9 cellular contexts compared by ENCODE assay signal in the genomic region with DNA sequence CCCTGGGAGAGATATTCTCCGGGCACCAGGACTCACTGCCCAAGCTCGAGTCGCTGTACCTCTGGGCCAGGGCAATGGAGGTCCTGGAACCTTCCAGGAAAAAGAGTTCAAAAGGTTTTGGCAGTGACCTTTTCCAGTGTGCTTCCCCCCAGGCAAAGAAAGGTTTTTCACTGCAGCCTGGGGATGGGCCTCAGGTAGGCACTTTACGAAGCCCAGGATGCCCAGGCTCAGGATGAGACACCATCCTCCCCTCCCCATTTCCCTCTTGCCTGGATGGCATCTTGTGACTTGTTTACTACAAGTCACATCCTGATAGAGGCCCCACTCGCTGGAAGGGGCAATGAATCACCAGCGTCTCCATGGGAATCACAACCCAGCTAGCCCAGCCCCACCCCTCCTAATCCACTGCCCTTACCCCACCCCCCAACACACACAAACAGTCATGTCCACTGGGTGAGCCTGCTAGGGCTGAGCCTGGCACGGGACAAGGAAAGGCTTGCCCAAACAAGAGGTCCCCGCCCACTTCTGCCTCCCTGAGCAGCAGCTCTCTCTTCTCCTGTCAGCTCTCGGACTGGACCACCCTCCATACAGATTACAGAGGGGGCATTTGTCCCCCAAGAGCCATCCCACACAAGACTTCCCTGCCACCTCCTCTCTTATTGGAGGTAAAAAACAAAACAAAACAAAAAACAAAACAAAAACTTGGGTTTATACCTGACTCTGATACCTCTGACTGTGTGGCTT.
DNase-seq lines count a peak whose midpoint lies in the region; ATAC-seq and TF ChIP-seq lines count a peak whose summit lies in the region.
"Had no signal": no experiment of that assay in that cellular context is flagged by ENCODE, and none has a peak within 500 bp of the region (broad histone marks: within the 10 kb centered on the region; RNA-seq: fewer than 3 reads in every experiment).

No MANE protein-coding gene starts in this region.

- peaks cover 27% of the 10 kb centered on the region for H3K4me1 ChIP-seq in left ventricle myocardium inferior

- H3K27me3 ChIP-seq in left ventricle myocardium inferior (ENCODE audit: low read depth), result no peaks in the 10 kb centered on the region

- no peaks in the 10 kb centered on the region for H3K9me3 ChIP-seq in left ventricle myocardium inferior (replicated peaks)

- ATAC-seq in HG02870 (IDR thresholded peaks at IDR 0.05; ENCODE audit: unreplicated experiment), result no peak

- no peaks in the 10 kb centered on the region for H3K36me3 ChIP-seq in left ventricle myocardium inferior

- intact Hi-C loops in left ventricle myocardium inferior (cut with micrococcal nuclease), result no loop called here

- H3K4me3 ChIP-seq in HFF-Myc (replicated peaks; ENCODE audit: low read depth, low read length) (no peak overlapping the region), left ventricle myocardium inferior (no peak overlapping the region)

- peak overlapping the region; percentile 36 for H3K27ac ChIP-seq in left ventricle myocardium inferior (replicated peaks)

- TF ChIP-seq CTCF in HFF-Myc (IDR thresholded peaks at IDR 0.05; ENCODE audit: low read depth, low read length, missing control alignments) (no peak), left ventricle myocardium inferior (IDR thresholded peaks at IDR 0.05; ENCODE audit: borderline replicate concordance) (no peak)

- DNase-seq in HFF-Myc (ENCODE audit: extremely low read depth, low read depth) (peak; percentile 90), UCSD-AML1 (lab: John Stamatoyannopoulos, UW; ENCODE audit: unreplicated experiment) (peak; percentile 66), left ventricle myocardium inferior (no peak), smooth muscle cell of the brain vasculature (ENCODE audit: low read depth, low spot score) (peak; percentile 69), NCI-H748 (lab: John Stamatoyannopoulos, UW; ENCODE audit: unreplicated experiment) (no peak), Ammon's horn (ENCODE audit: low spot score) (no peak), GM19240 (ENCODE audit: insufficient read length, low spot score) (no peak)
- DNase-seq: stimulated activated naive CD4-positive, alpha-beta T cell treated with Interleukin-2 at 50 U/mL for 16 hours had no signal

Comparison
In these comparisons a context has a peak if more than half of its experiments do, and no peak if none do; other contexts are left out.
1. DNase-seq: peak in HFF-Myc (single experiment), UCSD-AML1 (single experiment) and smooth muscle cell of the brain vasculature (single experiment); none in left ventricle myocardium inferior (single experiment), NCI-H748 (single experiment), Ammon's horn (single experiment) and GM19240 (single experiment).